ENCODE assay signal across 7 cellular contexts in genomic region chr12:43836455-43836989, GRCh38. TPM values are rescaled to one million over a fixed set of nuclear protein-coding genes. Genes with fewer than 3 reads are reported as not detected.
A peak's percentile ranks its signal among the peaks of the same experiment; 100 is the strongest.
DNase-seq lines count a peak whose midpoint lies in the region; ATAC-seq and TF ChIP-seq lines count a peak whose summit lies in the region.

No MANE protein-coding gene starts in this region.

- H3K27me3 ChIP-seq in liver (ENCODE audit: control insufficient read depth in 4 of 4, insufficient read depth in 4 of 4, low read length in 3 of 4) (no peaks in the 10 kb centered on the region), thyroid gland (no peaks in the 10 kb centered on the region)

- peaks cover 2% of the 10 kb centered on the region for H3K36me3 Mint-ChIP-seq in central memory CD8-positive, alpha-beta T cell (ENCODE audit: insufficient read depth)

- H3K9ac ChIP-seq in liver (ENCODE audit: low read depth in 1 of 2, low read length in 2 of 2): peak overlapping the region; percentile 12 to 13

- peaks cover 3 to 13% (median 7%) of the 10 kb centered on the region in 4 donors for H3K4me1 ChIP-seq in liver (ENCODE audit: control insufficient read depth in 4 of 4, insufficient read depth in 4 of 4, low read length in 3 of 4)
- peaks cover 7 to 13% of the 10 kb centered on the region in 2 donors for H3K4me1 ChIP-seq in thyroid gland

- no peak for TF ChIP-seq CTCF in GM12865 (IDR thresholded peaks at IDR 0.05; ENCODE audit: insufficient read depth, low read depth, low read length, missing control alignments)
- no peak for TF ChIP-seq CTCF in liver (IDR thresholded peaks at IDR 0.05; ENCODE audit: low read depth, low read length, missing input control)
- no peak for TF ChIP-seq CTCF in thyroid gland (IDR thresholded peaks at IDR 0.05)

- peak in 1 of 2 donors; percentile 3 for TF ChIP-seq RAD21 in liver (IDR thresholded peaks at IDR 0.05)

- WGBS in liver: 1% methylated on average over 10 of the region's 10 CpGs
- WGBS in thyroid gland, 2 donors: 1% methylated on average over 10 of the region's 10 CpGs

- H3K4me3 ChIP-seq in GM12865 (ENCODE audit: low read depth, low read length) (peak overlapping the region; percentile 56), liver (ENCODE audit: low read depth in 1 of 3, low read length in 3 of 3) (peak overlapping the region; percentile 59 to 94 (median 72)), thyroid gland (replicated peaks in 1 of 3) (peak overlapping the region; percentile 65 to 74 (median 69))

- no peaks in the 10 kb centered on the region for H3K27me3 Mint-ChIP-seq in central memory CD8-positive, alpha-beta T cell

- H3K36me3 ChIP-seq in liver (ENCODE audit: control insufficient read depth in 4 of 4, insufficient read depth in 3 of 4, low read depth in 1 of 4, low read length in 3 of 4) (no peaks in the 10 kb centered on the region), thyroid gland (no peaks in the 10 kb centered on the region)

- no peaks in the 10 kb centered on the region for H3K9me3 ChIP-seq in liver (ENCODE audit: control insufficient read depth in 4 of 4, low read length in 3 of 4)
- H3K9me3 ChIP-seq in thyroid gland: no peaks in the 10 kb centered on the region

- TF ChIP-seq POLR2A in thyroid gland (IDR thresholded peaks at IDR 0.05): no peak

- H3K9me3 Mint-ChIP-seq in central memory CD8-positive, alpha-beta T cell: no peaks in the 10 kb centered on the region

- peaks cover 42% of the 10 kb centered on the region for H3K4me1 Mint-ChIP-seq in central memory CD8-positive, alpha-beta T cell

- H3K27ac ChIP-seq in liver (ENCODE audit: low read depth in 1 of 2, low read length in 2 of 2) (peak overlapping the region; percentile 88 to 91), thyroid gland (peak overlapping the region; percentile 94 to 95 (median 95))

- peak; percentile 17 for ATAC-seq in central memory CD8-positive, alpha-beta T cell (replicated peaks; ENCODE audit: extremely low read depth, poor library complexity, severe bottlenecking)

- intact Hi-C loops in thyroid gland (cut with DNase I): no loop called here

- peak; percentile 18 for DNase-seq in GM12865 (ENCODE audit: low read depth)
- DNase-seq in H4 (ENCODE audit: low spot score): peak; percentile 11
- peak; percentile 2 for DNase-seq in NCI-H460 (ENCODE audit: extremely low read depth, low read depth)
- DNase-seq in central memory CD8-positive, alpha-beta T cell (ENCODE audit: low spot score in 2 of 2): no peak
- peak; percentile 18 to 19 for DNase-seq in thyroid gland
- DNase-seq in activated CD4-positive, CD25-positive, alpha-beta regulatory T cell (lab: John Stamatoyannopoulos, UW): no peak

- peak overlapping the region; percentile 82 for H3K4me3 Mint-ChIP-seq in central memory CD8-positive, alpha-beta T cell

- H3K27ac Mint-ChIP-seq in central memory CD8-positive, alpha-beta T cell (ENCODE audit: low read depth): peak overlapping the region; percentile 11

TF ChIP-seq in liver, 16 proteins besides CTCF, POLR2A, EP300 and RAD21:
- TF ChIP-seq YY1 (IDR thresholded peaks at IDR 0.05) (peak; percentile 37), GABPA (IDR thresholded peaks at IDR 0.05 in 1 of 2, conservative IDR thresholded peaks at IDR 0.05 in 1 of 2) (no peak), ATF3 (IDR thresholded peaks at IDR 0.05) (no peak), FOXA1 (IDR thresholded peaks at IDR 0.05) (no peak), TAF1 (conservative IDR thresholded peaks at IDR 0.05) (peak; percentile 67), SP1 (IDR thresholded peaks at IDR 0.05) (peak; percentile 4), EGR1 (IDR thresholded peaks at IDR 0.05; ENCODE audit: low read depth in 2 of 2) (no peak), FOXA2 (IDR thresholded peaks at IDR 0.05) (no peak)

RNA-seq across cellular contexts. Expression of gene TMEM117, which starts 0.6 kb away (rescaled TPM):
- total RNA-seq in H4 (2014; rRNA removed; shearing (Covaris generic)): 7.2 and 8.5 TPM in 2 replicates
- total RNA-seq in NCI-H460 (2014; rRNA removed; shearing (Covaris generic)): 3.6 and 3.7 TPM in 2 replicates
- 2.6 and 13.6 TPM in 2 replicates for polyA plus RNA-seq in NCI-H460 (2014; cell fraction: nucleus; rRNA removed)
- total RNA-seq in liver (1 to 10 TPM; 5.0 to 5.9 TPM), thyroid gland (10 to 100 TPM; 18.9 to 32.4 (median 24.7) TPM)
- 1 to 10 TPM; 2.0 to 2.8 TPM for polyA plus RNA-seq in liver

RNA-seq across cellular contexts. Expression of gene TWF1, which starts 30.4 kb away (rescaled TPM):
- total RNA-seq in H4 (2014; rRNA removed; shearing (Covaris generic)): 118 and 143 TPM in 2 replicates
- 205 and 226 TPM in 2 replicates for total RNA-seq in NCI-H460 (2014; rRNA removed; shearing (Covaris generic))
- 104 and 138 TPM in 2 replicates for polyA plus RNA-seq in NCI-H460 (2014; cell fraction: nucleus; rRNA removed)
- 10 to 100 TPM; 31.3 to 32.5 TPM for total RNA-seq in liver
- 10 to 100 TPM; 25.6 to 30.7 TPM for polyA plus RNA-seq in liver
- 100 to 1,000 TPM; 115 to 181 (median 144) TPM for total RNA-seq in thyroid gland

Comparison
In these comparisons a context has a peak if more than half of its experiments do, and no peak if none do; other contexts are left out.
1. DNase-seq: peak in GM12865 (single experiment), H4 (single experiment), NCI-H460 (single experiment) and thyroid gland (2 of 2); none in central memory CD8-positive, alpha-beta T cell (0 of 2) and activated CD4-positive, CD25-positive, alpha-beta regulatory T cell (0 of 4).
2. Peak in every context shown above with its lines, with median percentiles within 50 percentile points of each other: H3K4me3 ChIP-seq.